In genomic region chr1:36387141-36387949, GRCh38 we compare ENCODE assay signal across 8 cellular contexts. TPM values are rescaled to one million over a fixed set of nuclear protein-coding genes. Genes with fewer than 3 reads are reported as not detected.
A peak's percentile ranks its signal among the peaks of the same experiment; 100 is the strongest.
DNase-seq lines count a peak whose midpoint lies in the region; ATAC-seq and TF ChIP-seq lines count a peak whose summit lies in the region.

No MANE protein-coding gene starts in this region.

- H3K4me3 ChIP-seq in HUES48 (ENCODE audit: low read depth, low read length) (peak overlapping the region; percentile 73), skeletal muscle tissue (ENCODE audit: low read length in 3 of 3) (peak overlapping the region; percentile 80 to 94 (median 91))

- no peaks in the 10 kb centered on the region for H3K9me3 Mint-ChIP-seq in activated T-helper 2 cell treated with anti-CD3 and anti-CD28 coated beads, Interferon-gamma antibody, Interleukin-2, Interleukin-4, amounts not matched to agents 10 μg/mL and 5 μg/mL and 100 μg/mL, durations not matched to agents 14 hours and 24 hours and 36 hours

- H3K27ac Mint-ChIP-seq in activated T-helper 2 cell treated with anti-CD3 and anti-CD28 coated beads, Interferon-gamma antibody, Interleukin-2, Interleukin-4, amounts not matched to agents 10 μg/mL and 5 μg/mL and 100 μg/mL, durations not matched to agents 14 hours and 24 hours and 36 hours = peak overlapping the region; percentile 94

- peak overlapping the region; percentile 83 for H3K4me3 Mint-ChIP-seq in activated T-helper 2 cell treated with anti-CD3 and anti-CD28 coated beads, Interferon-gamma antibody, Interleukin-2, Interleukin-4, amounts not matched to agents 10 μg/mL and 5 μg/mL and 100 μg/mL, durations not matched to agents 14 hours and 24 hours and 36 hours (ENCODE audit: low read depth)

- H3K27me3 ChIP-seq in HUES48 (ENCODE audit: control insufficient read depth, insufficient read depth, low read length) = no peaks in the 10 kb centered on the region
- no peaks in the 10 kb centered on the region for H3K27me3 ChIP-seq in skeletal muscle tissue (ENCODE audit: control insufficient read depth in 3 of 3, insufficient read depth in 3 of 3, low read length in 3 of 3)

- peak overlapping the region; percentile 99 for H3K27ac ChIP-seq in HUES48 (ENCODE audit: low read depth, low read length)
- peak overlapping the region; percentile 99 for H3K27ac ChIP-seq in skeletal muscle tissue (ENCODE audit: low read depth, low read length)

- H3K9me3 ChIP-seq in HUES48 (ENCODE audit: control insufficient read depth, insufficient read depth, low read length) (no peaks in the 10 kb centered on the region), skeletal muscle tissue (ENCODE audit: control insufficient read depth in 3 of 3, low read length in 3 of 3) (no peaks in the 10 kb centered on the region)

- TF ChIP-seq CTCF in AG09319 (IDR thresholded peaks at IDR 0.05; ENCODE audit: low read depth, low read length) = no peak

- H3K4me1 ChIP-seq in HUES48 (ENCODE audit: control insufficient read depth, insufficient read depth, low read length) = peaks cover 19% of the 10 kb centered on the region
- H3K4me1 ChIP-seq in skeletal muscle tissue (ENCODE audit: control insufficient read depth in 3 of 3, insufficient read depth in 3 of 3, low read length in 3 of 3) = peaks cover 68 to 78% (median 77%) of the 10 kb centered on the region in 3 donors

- H3K9ac ChIP-seq in HUES48 (ENCODE audit: low read depth, low read length) (peak overlapping the region; percentile 96), skeletal muscle tissue (ENCODE audit: low read depth in 1 of 3, low read length in 3 of 3) (peak overlapping the region; percentile 92 to 99 (median 95))

- DNase-seq in AG09319 (ENCODE audit: extremely low read depth, low read depth) (peak; percentile 61), left cardiac atrium (peak; percentile 53), NCI-H1105 (lab: John Stamatoyannopoulos, UW) (no peak), COLO829 (ENCODE audit: low spot score) (no peak)
- DNase-seq in activated T-helper 2 cell treated with anti-CD3 and anti-CD28 coated beads, Interferon-gamma antibody, Interleukin-2, Interleukin-4, amounts not matched to agents 10 μg/mL and 5 μg/mL and 100 μg/mL, durations not matched to agents 14 hours and 24 hours and 36 hours (ENCODE audit: low spot score) = no peak

- peak in 1 of 2 donors; percentile 0 for ATAC-seq in left cardiac atrium
- no peak for ATAC-seq in HG02852 (IDR thresholded peaks at IDR 0.05; ENCODE audit: unreplicated experiment)

- peaks cover 31% of the 10 kb centered on the region for H3K36me3 Mint-ChIP-seq in activated T-helper 2 cell treated with anti-CD3 and anti-CD28 coated beads, Interferon-gamma antibody, Interleukin-2, Interleukin-4, amounts not matched to agents 10 μg/mL and 5 μg/mL and 100 μg/mL, durations not matched to agents 14 hours and 24 hours and 36 hours (ENCODE audit: low read depth)

- H3K27me3 Mint-ChIP-seq in activated T-helper 2 cell treated with anti-CD3 and anti-CD28 coated beads, Interferon-gamma antibody, Interleukin-2, Interleukin-4, amounts not matched to agents 10 μg/mL and 5 μg/mL and 100 μg/mL, durations not matched to agents 14 hours and 24 hours and 36 hours (ENCODE audit: low read depth) = no peaks in the 10 kb centered on the region

- H3K36me3 ChIP-seq in HUES48 (ENCODE audit: control insufficient read depth, insufficient read depth, low read length) (peaks cover 19% of the 10 kb centered on the region), skeletal muscle tissue (ENCODE audit: control insufficient read depth in 3 of 3, insufficient read depth in 3 of 3, low read length in 3 of 3) (peaks cover 9 to 18% (median 10%) of the 10 kb centered on the region in 3 donors)

- H3K4me1 Mint-ChIP-seq in activated T-helper 2 cell treated with anti-CD3 and anti-CD28 coated beads, Interferon-gamma antibody, Interleukin-2, Interleukin-4, amounts not matched to agents 10 μg/mL and 5 μg/mL and 100 μg/mL, durations not matched to agents 14 hours and 24 hours and 36 hours (ENCODE audit: low read depth) = peaks cover 31% of the 10 kb centered on the region

- intact Hi-C loops in activated T-helper 2 cell treated with anti-CD3 and anti-CD28 coated beads, Interferon-gamma antibody, Interleukin-2, Interleukin-4, amounts not matched to agents 10 μg/mL and 5 μg/mL and 100 μg/mL, durations not matched to agents 14 hours and 24 hours and 36 hours (cut with micrococcal nuclease) = loop anchor here (5.0 to 10.0 kb wide), 4 partner anchors 35 to 1087 kb away; partner anchors contain the start of genes SH3D21 and ZC3H12A
- intact Hi-C loops in left cardiac atrium (cut with DNase I) = no loop called here

RNA-seq across cellular contexts. Expression of gene STK40, which starts 1.6 kb away (rescaled TPM):
- total RNA-seq in activated T-helper 2 cell treated with anti-CD3 and anti-CD28 coated beads, Interferon-gamma antibody, Interleukin-2, Interleukin-4, amounts not matched to agents 10 μg/mL and 5 μg/mL and 100 μg/mL, durations not matched to agents 14 hours and 24 hours and 36 hours = 41.3 and 42.4 TPM in 2 replicates
- total RNA-seq in left cardiac atrium = 10 to 100 TPM; 69.2 to 77.8 TPM
- total RNA-seq in skeletal muscle tissue = 11.0 TPM

RNA-seq across cellular contexts. Expression of gene LSM10, which starts 10.4 kb away (rescaled TPM):
- total RNA-seq in activated T-helper 2 cell treated with anti-CD3 and anti-CD28 coated beads, Interferon-gamma antibody, Interleukin-2, Interleukin-4, amounts not matched to agents 10 μg/mL and 5 μg/mL and 100 μg/mL, durations not matched to agents 14 hours and 24 hours and 36 hours = 48.4 and 55.3 TPM in 2 replicates
- total RNA-seq in left cardiac atrium (10 to 100 TPM; 59.2 to 63.9 TPM), skeletal muscle tissue (4.2 TPM)

Comparison
In these comparisons a context has a peak if more than half of its experiments do, and no peak if none do; other contexts are left out.
1. DNase-seq: peak in AG09319 (single experiment) and left cardiac atrium (single experiment); none in activated T-helper 2 cell treated with anti-CD3 and anti-CD28 coated beads, Interferon-gamma antibody, Interleukin-2, Interleukin-4, amounts not matched to agents 10 μg/mL and 5 μg/mL and 100 μg/mL, durations not matched to agents 14 hours and 24 hours and 36 hours (single experiment), NCI-H1105 (single experiment) and COLO829 (single experiment).